Comparison of ENCODE assay signal across 26 cellular contexts in the genomic region with DNA sequence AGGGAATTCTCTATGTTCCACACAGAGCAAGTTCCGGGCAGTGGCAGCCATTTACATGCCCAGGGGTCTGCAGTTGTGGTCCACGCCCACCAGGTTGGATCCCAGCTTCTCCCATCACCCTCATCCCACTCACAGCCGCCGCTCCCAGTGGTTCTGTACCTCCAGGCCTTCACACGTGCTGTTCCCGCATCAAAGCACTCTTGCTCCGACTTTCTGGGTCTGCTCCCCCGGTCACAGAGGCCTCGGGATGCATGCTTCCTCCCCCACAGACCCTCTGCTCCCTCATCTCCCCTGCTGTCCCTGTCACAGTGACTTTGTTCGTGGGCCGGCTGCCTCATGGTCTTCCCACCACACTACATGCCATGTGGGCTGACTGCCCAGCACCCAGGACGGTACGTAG.
"Had no signal": no experiment of that assay in that cellular context is flagged by ENCODE, and none has a peak within 500 bp of the region (broad histone marks: within the 10 kb centered on the region; RNA-seq: fewer than 3 reads in every experiment).

No MANE protein-coding gene starts in this region.

- H3K27me3 Mint-ChIP-seq: activated B cell treated with CpG ODN at 0.5 μM for 24 hours; activated CD4-positive, alpha-beta T cell treated with anti-CD3 and anti-CD28 coated beads, Interleukin-2, amount 10 ng/mL, durations not matched to agents 24 days and 14 days had no signal

- H3K36me3 Mint-ChIP-seq: activated CD4-positive, alpha-beta memory T cell treated with anti-CD3 and anti-CD28 coated beads for 36 hours; activated naive CD4-positive, alpha-beta T cell treated with anti-CD3 and anti-CD28 coated beads, Interleukin-2, amount 10 ng/mL, durations not matched to agents 7 days and 5 days; activated naive CD8-positive, alpha-beta T cell treated with anti-CD3 and anti-CD28 coated beads for 36 hours; T-cell had no signal

- H3K9me3 ChIP-seq: Peyer's patch had no signal

- H3K4me1 Mint-ChIP-seq: activated B cell treated with CpG ODN at 0.5 μM for 24 hours; activated CD4-positive, alpha-beta T cell treated with anti-CD3 and anti-CD28 coated beads, Interleukin-2, amount 10 ng/mL, durations not matched to agents 24 days and 14 days; activated naive CD4-positive, alpha-beta T cell treated with anti-CD3 and anti-CD28 coated beads, Interleukin-2, amount 10 ng/mL, durations not matched to agents 7 days and 5 days; activated naive CD8-positive, alpha-beta T cell treated with anti-CD3 and anti-CD28 coated beads for 36 hours; T-cell had no signal

- ATAC-seq: activated T-cell treated with anti-CD3 and anti-CD28 coated beads, Interleukin-2, amount 50 U/mL, for 4 hours; T-cell had no signal

- H3K27ac ChIP-seq: Peyer's patch, RWPE1 had no signal

- H3K4me3 ChIP-seq: Peyer's patch had no signal

- FAIRE-seq: bronchial epithelial cell, TTC549 had no signal

- H3K4me1 ChIP-seq: Peyer's patch had no signal

- H3K27me3 ChIP-seq: Peyer's patch had no signal

- DNase-seq: activated B cell treated with CpG ODN at 0.5 μM for 24 hours; activated CD4-positive, alpha-beta memory T cell treated with anti-CD3 and anti-CD28 coated beads for 36 hours; activated CD4-positive, alpha-beta T cell treated with anti-CD3 and anti-CD28 coated beads for 1 hour; activated CD4-positive, alpha-beta T cell treated with anti-CD3 and anti-CD28 coated beads, Interleukin-2, amount 10 ng/mL, durations not matched to agents 24 days and 14 days; activated CD8-positive, alpha-beta memory T cell treated with anti-CD3 and anti-CD28 coated beads for 24 hours; activated gamma-delta T cell treated with Interleukin-2 at 50 U/mL for 16 hours; activated naive CD4-positive, alpha-beta T cell treated with anti-CD3 and anti-CD28 coated beads, Interleukin-2, amount 10 ng/mL, durations not matched to agents 7 days and 5 days; activated naive CD8-positive, alpha-beta T cell treated with anti-CD3 and anti-CD28 coated beads for 36 hours; activated T-cell treated with anti-CD3 and anti-CD28 coated beads, Interleukin-2, amount 50 U/mL, for 4 hours; anterior cingulate cortex; central memory CD4-positive, alpha-beta T cell; Kasumi-1; KBM-7; NCI-H146; NCI-H187 treated with DMSO at 0.1 percent for 48 hours; NCI-H2081 treated with DMSO at 0.1 percent for 48 hours; NCI-H446; NCI-H524; Peyer's patch; SHP77 treated with DMSO at 0.1 percent for 48 hours; T-cell; T-helper 2 cell; T1000 had no signal

- H3K36me3 ChIP-seq: Peyer's patch had no signal

- H3K9me3 Mint-ChIP-seq: activated B cell treated with CpG ODN at 0.5 μM for 24 hours; activated CD4-positive, alpha-beta memory T cell treated with anti-CD3 and anti-CD28 coated beads for 36 hours; activated CD4-positive, alpha-beta T cell treated with anti-CD3 and anti-CD28 coated beads, Interleukin-2, amount 10 ng/mL, durations not matched to agents 24 days and 14 days; activated naive CD4-positive, alpha-beta T cell treated with anti-CD3 and anti-CD28 coated beads, Interleukin-2, amount 10 ng/mL, durations not matched to agents 7 days and 5 days; activated naive CD8-positive, alpha-beta T cell treated with anti-CD3 and anti-CD28 coated beads for 36 hours; activated T-cell treated with anti-CD3 and anti-CD28 coated beads, Interleukin-2, amount 50 U/mL, for 4 hours; T-cell had no signal

- H3K4me3 Mint-ChIP-seq: activated B cell treated with CpG ODN at 0.5 μM for 24 hours; activated CD4-positive, alpha-beta memory T cell treated with anti-CD3 and anti-CD28 coated beads for 36 hours; activated CD4-positive, alpha-beta T cell treated with anti-CD3 and anti-CD28 coated beads, Interleukin-2, amount 10 ng/mL, durations not matched to agents 24 days and 14 days; activated naive CD4-positive, alpha-beta T cell treated with anti-CD3 and anti-CD28 coated beads, Interleukin-2, amount 10 ng/mL, durations not matched to agents 7 days and 5 days; activated naive CD8-positive, alpha-beta T cell treated with anti-CD3 and anti-CD28 coated beads for 36 hours; activated T-cell treated with anti-CD3 and anti-CD28 coated beads, Interleukin-2, amount 50 U/mL, for 4 hours; T-cell had no signal

- H3K27ac Mint-ChIP-seq: activated B cell treated with CpG ODN at 0.5 μM for 24 hours; activated CD4-positive, alpha-beta memory T cell treated with anti-CD3 and anti-CD28 coated beads for 36 hours; activated CD4-positive, alpha-beta T cell treated with anti-CD3 and anti-CD28 coated beads, Interleukin-2, amount 10 ng/mL, durations not matched to agents 24 days and 14 days; activated naive CD4-positive, alpha-beta T cell treated with anti-CD3 and anti-CD28 coated beads, Interleukin-2, amount 10 ng/mL, durations not matched to agents 7 days and 5 days; activated naive CD8-positive, alpha-beta T cell treated with anti-CD3 and anti-CD28 coated beads for 36 hours; T-cell had no signal
